ENCODE assay signal across 16 cellular contexts in the genomic region with DNA sequence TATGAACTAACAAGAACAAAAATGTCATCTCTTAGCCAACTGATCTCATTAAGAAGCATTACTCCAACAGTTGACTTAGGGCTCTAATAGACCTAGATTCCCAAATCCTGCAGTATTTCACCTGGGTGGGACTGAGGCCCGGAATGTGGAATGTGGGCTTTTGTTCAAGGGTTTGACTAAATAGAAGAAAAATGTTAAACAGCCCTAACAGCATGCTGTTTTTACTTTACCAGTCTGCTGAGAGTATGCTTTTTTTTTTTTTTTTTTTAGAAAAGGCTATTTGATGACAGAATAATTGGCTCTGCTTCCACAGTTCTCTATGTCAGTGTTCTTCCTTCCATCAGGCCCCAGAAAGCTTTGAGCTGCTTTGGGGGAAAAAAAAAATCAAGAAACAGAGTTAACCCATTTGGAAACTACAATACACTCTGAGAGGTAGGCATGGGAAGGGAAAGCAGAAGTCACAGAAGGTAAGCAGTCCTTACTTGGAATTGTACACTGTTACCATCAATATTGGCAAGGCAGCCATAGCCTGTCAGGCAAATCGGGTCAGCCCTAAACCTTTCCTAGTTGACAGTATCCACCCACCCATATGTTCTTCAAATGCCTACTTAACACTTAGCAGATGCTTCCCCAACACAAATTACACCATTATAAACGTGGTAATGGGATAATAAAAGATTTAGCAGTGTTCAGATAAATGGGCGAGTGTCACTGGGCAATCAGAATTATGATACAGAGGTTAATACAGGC.
"Had no signal": no experiment of that assay in that cellular context is flagged by ENCODE, and none has a peak within 500 bp of the region (broad histone marks: within the 10 kb centered on the region; RNA-seq: fewer than 3 reads in every experiment).

No MANE protein-coding gene starts in this region.

- H3K9me3 ChIP-seq: esophagus squamous epithelium, heart left ventricle, left lung, prostate gland, upper lobe of left lung had no signal

- H3K27ac Mint-ChIP-seq: activated CD8-positive, alpha-beta T cell treated with anti-CD3 and anti-CD28 coated beads for 36 hours; activated naive CD8-positive, alpha-beta T cell treated with anti-CD3 and anti-CD28 coated beads, Interleukin-2, amount 10 ng/mL, durations not matched to agents 7 days and 5 days; natural killer cell had no signal

- H3K4me1 Mint-ChIP-seq: activated naive CD8-positive, alpha-beta T cell treated with anti-CD3 and anti-CD28 coated beads, Interleukin-2, amount 10 ng/mL, durations not matched to agents 7 days and 5 days; natural killer cell had no signal

- FAIRE-seq: keratinocyte had no signal

- H3K27me3 Mint-ChIP-seq: activated CD8-positive, alpha-beta T cell treated with anti-CD3 and anti-CD28 coated beads for 36 hours; activated naive CD8-positive, alpha-beta T cell treated with anti-CD3 and anti-CD28 coated beads, Interleukin-2, amount 10 ng/mL, durations not matched to agents 7 days and 5 days had no signal

- ATAC-seq: activated CD8-positive, alpha-beta T cell treated with anti-CD3 and anti-CD28 coated beads for 36 hours; heart left ventricle; left lung; natural killer cell; stimulated activated naive CD8-positive, alpha-beta T cell treated with anti-CD3 and anti-CD28 coated beads, Interleukin-15, Interleukin-2, amounts not matched to agents 100 U/mL and 50 U/mL, for 24 hours had no signal

- H3K36me3 ChIP-seq: esophagus squamous epithelium, heart left ventricle, left lung, prostate gland, upper lobe of left lung had no signal

- H3K4me3 Mint-ChIP-seq: activated CD8-positive, alpha-beta T cell treated with anti-CD3 and anti-CD28 coated beads for 36 hours; activated naive CD8-positive, alpha-beta T cell treated with anti-CD3 and anti-CD28 coated beads, Interleukin-2, amount 10 ng/mL, durations not matched to agents 7 days and 5 days; natural killer cell had no signal

- H3K4me1 ChIP-seq: esophagus squamous epithelium, heart left ventricle, left lung, prostate gland, upper lobe of left lung had no signal

- H3K27ac ChIP-seq: esophagus squamous epithelium, heart left ventricle, left lung, prostate gland, upper lobe of left lung had no signal

- H3K4me3 ChIP-seq: esophagus squamous epithelium, heart left ventricle, left lung, prostate gland, upper lobe of left lung had no signal

- H3K27me3 ChIP-seq: esophagus squamous epithelium, heart left ventricle, left lung, upper lobe of left lung had no signal

- H3K36me3 Mint-ChIP-seq: activated naive CD8-positive, alpha-beta T cell treated with anti-CD3 and anti-CD28 coated beads, Interleukin-2, amount 10 ng/mL, durations not matched to agents 7 days and 5 days; natural killer cell had no signal

- DNase-seq: activated CD8-positive, alpha-beta memory T cell treated with anti-CD3 and anti-CD28 coated beads, Interleukin-2, amount 50 U/mL, for 48 hours; activated CD8-positive, alpha-beta T cell treated with anti-CD3 and anti-CD28 coated beads for 36 hours; activated naive CD8-positive, alpha-beta T cell treated with anti-CD3 and anti-CD28 coated beads, Interleukin-2, amount 10 ng/mL, durations not matched to agents 7 days and 5 days; anterior cingulate cortex; esophagus squamous epithelium; foreskin melanocyte; heart left ventricle; left lung; natural killer cell; stimulated activated CD4-positive, alpha-beta T cell treated with anti-CD3 and anti-CD28 coated beads, Interleukin-12 subunit alpha, Interleukin-12 subunit beta, amount 100 ng/mL, for 4 hours; stimulated activated CD4-positive, alpha-beta T cell treated with anti-CD3 and anti-CD28 coated beads, Interleukin-4, amount 100 ng/mL, for 1 hour; stimulated activated CD8-positive, alpha-beta memory T cell treated with anti-CD3 and anti-CD28 coated beads, Interleukin-4, amount 100 ng/mL, for 48 hours; stimulated activated naive CD8-positive, alpha-beta T cell treated with anti-CD3 and anti-CD28 coated beads, Interleukin-15, Interleukin-2, amounts not matched to agents 100 U/mL and 50 U/mL, for 24 hours; upper lobe of left lung had no signal
